Comparison of ENCODE assay signal across 13 cellular contexts in genomic region chr7:84100866-84101265, GRCh38.
DNase-seq lines count a peak whose midpoint lies in the region; ATAC-seq and TF ChIP-seq lines count a peak whose summit lies in the region.
"Had no signal": no experiment of that assay in that cellular context is flagged by ENCODE, and none has a peak within 500 bp of the region (broad histone marks: within the 10 kb centered on the region; RNA-seq: fewer than 3 reads in every experiment).

No MANE protein-coding gene starts in this region.

- H3K4me3 Mint-ChIP-seq in Caco-2 (ENCODE audit: unreplicated experiment) = no peak overlapping the region
- H3K4me3 Mint-ChIP-seq in chondrocyte (ENCODE audit: unreplicated experiment) = no peak overlapping the region
- no peak overlapping the region for H3K4me3 Mint-ChIP-seq in T-helper 17 cell
- H3K4me3 Mint-ChIP-seq: activated CD4-positive, alpha-beta T cell treated with anti-CD3 and anti-CD28 coated beads, Interleukin-2, amount 10 ng/mL, durations not matched to agents 24 days and 14 days had no signal

- no peak overlapping the region for H3K18ac ChIP-seq in mesenchymal stem cell (ENCODE audit: low read depth in 1 of 2, low read length in 2 of 2)

- no peak overlapping the region for H2AFZ ChIP-seq in mesenchymal stem cell (ENCODE audit: low read depth, low read length)

- H3K23ac ChIP-seq in mesenchymal stem cell (ENCODE audit: low read length in 2 of 2) = no peak overlapping the region

- H3K36me3 ChIP-seq in Caco-2 (ENCODE audit: control insufficient read depth, insufficient read depth, low read length) = no peaks in the 10 kb centered on the region
- no peaks in the 10 kb centered on the region for H3K36me3 ChIP-seq in mesenchymal stem cell (ENCODE audit: control insufficient read depth in 1 of 2, insufficient read depth in 2 of 2, low read depth in 1 of 2, low read length in 2 of 2)
- H3K36me3 ChIP-seq: upper lobe of left lung had no signal

- H2AK5ac ChIP-seq in mesenchymal stem cell (ENCODE audit: low read length, severe bottlenecking) = no peak overlapping the region

- ATAC-seq in GM19455 (IDR thresholded peaks at IDR 0.05; ENCODE audit: unreplicated experiment) (no peak), T-helper 17 cell (no peak), HG03457 (IDR thresholded peaks at IDR 0.05; ENCODE audit: unreplicated experiment) (no peak)

- no peak overlapping the region for H2BK12ac ChIP-seq in mesenchymal stem cell (ENCODE audit: low read length in 2 of 2)

- H3K27me3 ChIP-seq in Caco-2 (replicated peaks; ENCODE audit: control insufficient read depth, insufficient read depth, low read length) (no peaks in the 10 kb centered on the region), mesenchymal stem cell (ENCODE audit: control insufficient read depth in 1 of 2, insufficient read depth in 1 of 2, low read length in 2 of 2) (no peaks in the 10 kb centered on the region)
- H3K27me3 ChIP-seq: upper lobe of left lung had no signal

- H3K27ac Mint-ChIP-seq in Caco-2 (ENCODE audit: unreplicated experiment) (no peak overlapping the region), chondrocyte (ENCODE audit: unreplicated experiment) (no peak overlapping the region), T-helper 17 cell (no peak overlapping the region)
- H3K27ac Mint-ChIP-seq: activated CD4-positive, alpha-beta T cell treated with anti-CD3 and anti-CD28 coated beads, Interleukin-2, amount 10 ng/mL, durations not matched to agents 24 days and 14 days had no signal

- peak; percentile 23 to 29 for TF ChIP-seq CTCF in Caco-2 (IDR thresholded peaks at IDR 0.05; ENCODE audit: insufficient read depth in 1 of 2, low read depth in 1 of 2, low read length in 1 of 2, severe bottlenecking in 1 of 2, unreplicated experiment in 1 of 2)
- peak; percentile 39 for TF ChIP-seq CTCF in chondrocyte (IDR thresholded peaks at IDR 0.05)

- POLR2A ChIA-PET in Caco-2 (lab: Charles Lee) = no interaction called here

- peaks cover 9% of the 10 kb centered on the region for H3K4me1 Mint-ChIP-seq in Caco-2 (ENCODE audit: low read depth, unreplicated experiment)
- H3K4me1 Mint-ChIP-seq in chondrocyte (ENCODE audit: low read depth) = peaks cover 10% of the 10 kb centered on the region
- H3K4me1 Mint-ChIP-seq in T-helper 17 cell = no peaks in the 10 kb centered on the region
- H3K4me1 Mint-ChIP-seq: activated CD4-positive, alpha-beta T cell treated with anti-CD3 and anti-CD28 coated beads, Interleukin-2, amount 10 ng/mL, durations not matched to agents 24 days and 14 days had no signal

- no peak overlapping the region for H3K4ac ChIP-seq in mesenchymal stem cell (ENCODE audit: low read depth in 1 of 2, low read length in 2 of 2)

- peak in 1 of 2 experiments; percentile 30 for DNase-seq in Caco-2
- peak; percentile 23 for DNase-seq in KBM-7
- DNase-seq in chondrocyte (ENCODE audit: low spot score) = no peak
- peak; percentile 68 for DNase-seq in mesenchymal stem cell
- no peak for DNase-seq in T-helper 17 cell
- no peak for DNase-seq in amniotic stem cell (lab: John Stamatoyannopoulos, UW)
- DNase-seq: activated CD4-positive, alpha-beta T cell treated with anti-CD3 and anti-CD28 coated beads, Interleukin-2, amount 10 ng/mL, durations not matched to agents 24 days and 14 days; activated naive CD4-positive, alpha-beta T cell treated with anti-CD3 and anti-CD28 coated beads, Interleukin-2, amount 50 U/mL, for 16 hours; DMS79; retina; upper lobe of left lung had no signal

- H2BK120ac ChIP-seq in mesenchymal stem cell (ENCODE audit: low read depth, low read length) = no peak overlapping the region

- H4K8ac ChIP-seq in mesenchymal stem cell (ENCODE audit: low read length) = no peak overlapping the region

- in situ Hi-C loops in KBM-7 (cut with MboI; ENCODE audit: low pct_unique_long_range_greater_than_20kb, low sequenced_read_pairs) = no loop called here

- H3K4me3 ChIP-seq in Caco-2 (ENCODE audit: low read depth, low read length) = no peak overlapping the region
- no peak overlapping the region for H3K4me3 ChIP-seq in mesenchymal stem cell (ENCODE audit: insufficient read depth in 1 of 2, low read depth in 1 of 2, low read length in 2 of 2)
- H3K4me3 ChIP-seq: upper lobe of left lung had no signal

- no peak overlapping the region for H3K9ac ChIP-seq in mesenchymal stem cell (ENCODE audit: low read length)

- H3K4me1 ChIP-seq in Caco-2 (peaks cover 17% of the 10 kb centered on the region), mesenchymal stem cell (ENCODE audit: control insufficient read depth, insufficient read depth, low read depth, low read length) (no peaks in the 10 kb centered on the region)
- H3K4me1 ChIP-seq: upper lobe of left lung had no signal

- CTCF ChIA-PET in Caco-2 (lab: Charles Lee) = interaction anchor here (0.5 kb wide), 1 partner anchor 117 kb away, joined by 3 read pairs; no protein-coding TSS in a partner anchor

- H3K27ac ChIP-seq in mesenchymal stem cell (ENCODE audit: low read length, poor library complexity, severe bottlenecking) = no peak overlapping the region
- H3K27ac ChIP-seq: upper lobe of left lung had no signal

- no peaks in the 10 kb centered on the region for H3K27me3 Mint-ChIP-seq in Caco-2 (ENCODE audit: insufficient read depth, unreplicated experiment)
- H3K27me3 Mint-ChIP-seq in chondrocyte (ENCODE audit: low read depth) = no peaks in the 10 kb centered on the region
- no peaks in the 10 kb centered on the region for H3K27me3 Mint-ChIP-seq in T-helper 17 cell

- H2BK5ac ChIP-seq in mesenchymal stem cell (ENCODE audit: low read depth, low read length, poor library complexity, severe bottlenecking) = no peak overlapping the region

- peaks cover 16% of the 10 kb centered on the region for H3K36me3 Mint-ChIP-seq in Caco-2 (ENCODE audit: insufficient read depth, unreplicated experiment)
- H3K36me3 Mint-ChIP-seq in chondrocyte (ENCODE audit: low read depth) = no peaks in the 10 kb centered on the region
- H3K36me3 Mint-ChIP-seq in T-helper 17 cell (ENCODE audit: low read depth) = no peaks in the 10 kb centered on the region

- H3K79me1 ChIP-seq in mesenchymal stem cell (replicated peaks; ENCODE audit: low read length, poor library complexity, severe bottlenecking) = peaks cover 5% of the 10 kb centered on the region

- H3K9me3 ChIP-seq in Caco-2 = no peaks in the 10 kb centered on the region
- no peaks in the 10 kb centered on the region for H3K9me3 ChIP-seq in mesenchymal stem cell (ENCODE audit: control insufficient read depth, low read length)
- no peaks in the 10 kb centered on the region for H3K9me3 ChIP-seq in T-helper 17 cell (ENCODE audit: control insufficient read depth, low read length, poor library complexity, severe bottlenecking)
- H3K9me3 ChIP-seq: upper lobe of left lung had no signal

- no peak overlapping the region for H3K4me2 ChIP-seq in mesenchymal stem cell (ENCODE audit: low read length, poor library complexity, severe bottlenecking)

- no peaks in the 10 kb centered on the region for H3K9me3 Mint-ChIP-seq in Caco-2 (ENCODE audit: unreplicated experiment)
- no peaks in the 10 kb centered on the region for H3K9me3 Mint-ChIP-seq in chondrocyte (ENCODE audit: low read depth)
- H3K9me3 Mint-ChIP-seq: activated CD4-positive, alpha-beta T cell treated with anti-CD3 and anti-CD28 coated beads, Interleukin-2, amount 10 ng/mL, durations not matched to agents 24 days and 14 days had no signal

- H4K91ac ChIP-seq in mesenchymal stem cell (ENCODE audit: low read length) = no peak overlapping the region

- no peak overlapping the region for H2BK15ac ChIP-seq in mesenchymal stem cell (ENCODE audit: low read depth, poor library complexity, severe bottlenecking)

- BruUV-seq in Caco-2 (replicated peaks; lab: Mats Ljungman, UMichigan) = no TSS peak

- 100% methylated on average over 1 of the region's 1 CpG for WGBS in mesenchymal stem cell

- intact Hi-C loops in Caco-2 (cut with micrococcal nuclease; ENCODE audit: unreplicated experiment) = no loop called here

- no peak overlapping the region for H3K14ac ChIP-seq in mesenchymal stem cell (ENCODE audit: low read length in 2 of 2)

Comparison
In these comparisons a context has a peak if more than half of its experiments do, and no peak if none do; other contexts are left out.
1. DNase-seq: peak in KBM-7 (single experiment) and mesenchymal stem cell (single experiment); none in chondrocyte (single experiment), T-helper 17 cell (0 of 3) and amniotic stem cell (single experiment).